26 cellular contexts compared by ENCODE assay signal in genomic region chr20:52016022-52016421, GRCh38.
"Had no signal": no experiment of that assay in that cellular context is flagged by ENCODE, and none has a peak within 500 bp of the region (broad histone marks: within the 10 kb centered on the region; RNA-seq: fewer than 3 reads in every experiment).

No MANE protein-coding gene starts in this region.

- H3K27ac ChIP-seq: heart left ventricle, left ventricle myocardium inferior, ovary, prostate gland, sigmoid colon, spleen, tibial nerve, uterus had no signal

- H3K9me3 Mint-ChIP-seq: natural killer cell treated with Interleukin-12 subunit alpha and Interleukin-12 subunit beta and Interleukin-15 and Interleukin-18, amount 100 ng/mL, for 72 hours; type B pancreatic cell had no signal

- FAIRE-seq: small intestine had no signal

- H3K36me3 ChIP-seq: heart left ventricle, left ventricle myocardium inferior, ovary, prostate gland, sigmoid colon, spleen, tibial nerve, uterus had no signal

- H3K4me3 ChIP-seq: heart left ventricle, left ventricle myocardium inferior, lung, mucosa of descending colon, ovary, prostate gland, sigmoid colon, spleen, tibial nerve, uterus had no signal

- H3K27me3 ChIP-seq: heart left ventricle, ovary, sigmoid colon, spleen, tibial nerve, uterus had no signal

- H3K27me3 Mint-ChIP-seq: natural killer cell treated with Interleukin-12 subunit alpha and Interleukin-12 subunit beta and Interleukin-15 and Interleukin-18, amount 100 ng/mL, for 72 hours; stimulated activated memory B cell treated with anti-CD40 and anti-IgM and Interleukin-4, amounts not matched to agents 10 μg/mL and 1 μg/mL and 100 μg/mL, for 72 hours; stimulated activated naive CD8-positive, alpha-beta T cell treated with anti-CD3 and anti-CD28 coated beads, Interleukin-15, amount 100 ng/mL, for 72 hours; type B pancreatic cell had no signal

- H3K9me3 ChIP-seq: ovary, prostate gland, uterus had no signal

- H3K4me1 Mint-ChIP-seq: stimulated activated memory B cell treated with anti-CD40 and anti-IgM and Interleukin-4, amounts not matched to agents 10 μg/mL and 1 μg/mL and 100 μg/mL, for 72 hours; stimulated activated naive CD8-positive, alpha-beta T cell treated with anti-CD3 and anti-CD28 coated beads, Interleukin-15, amount 100 ng/mL, for 72 hours had no signal

- H3K27ac Mint-ChIP-seq: naive thymus-derived CD4-positive, alpha-beta T cell; stimulated activated memory B cell treated with anti-CD40 and anti-IgM and Interleukin-4, amounts not matched to agents 10 μg/mL and 1 μg/mL and 100 μg/mL, for 72 hours; stimulated activated naive CD8-positive, alpha-beta T cell treated with anti-CD3 and anti-CD28 coated beads, Interleukin-15, amount 100 ng/mL, for 72 hours; type B pancreatic cell had no signal

- DNase-seq: heart left ventricle; islet precursor cell; left ventricle myocardium inferior; mesendoderm; midbrain; mucosa of descending colon; naive thymus-derived CD4-positive, alpha-beta T cell; ovary; retina; right cardiac atrium; sigmoid colon; small intestine; spleen; stimulated activated CD4-positive, alpha-beta T cell treated with anti-CD3 and anti-CD28 coated beads, Interleukin-4, amount 100 ng/mL, for 4 hours; stimulated activated CD8-positive, alpha-beta memory T cell treated with anti-CD3 and anti-CD28 coated beads, Interleukin-4, amount 100 ng/mL, for 48 hours; stimulated activated naive CD4-positive, alpha-beta T cell treated with Interleukin-2 at 50 U/mL for 16 hours; stimulated activated naive CD8-positive, alpha-beta T cell treated with anti-CD3 and anti-CD28 coated beads, Interleukin-15, amount 100 ng/mL, for 72 hours; substantia nigra; uterus had no signal

- H3K4me3 Mint-ChIP-seq: naive thymus-derived CD4-positive, alpha-beta T cell; natural killer cell treated with Interleukin-12 subunit alpha and Interleukin-12 subunit beta and Interleukin-15 and Interleukin-18, amount 100 ng/mL, for 72 hours; neural crest cell; stimulated activated memory B cell treated with anti-CD40 and anti-IgM and Interleukin-4, amounts not matched to agents 10 μg/mL and 1 μg/mL and 100 μg/mL, for 72 hours; stimulated activated naive CD8-positive, alpha-beta T cell treated with anti-CD3 and anti-CD28 coated beads, Interleukin-15, amount 100 ng/mL, for 72 hours; type B pancreatic cell had no signal

- H3K4me1 ChIP-seq: heart left ventricle, left ventricle myocardium inferior, prostate gland, sigmoid colon, spleen, tibial nerve, uterus had no signal

- H3K36me3 Mint-ChIP-seq: stimulated activated memory B cell treated with anti-CD40 and anti-IgM and Interleukin-4, amounts not matched to agents 10 μg/mL and 1 μg/mL and 100 μg/mL, for 72 hours; type B pancreatic cell had no signal

- ATAC-seq: heart left ventricle; mucosa of descending colon; naive thymus-derived CD4-positive, alpha-beta T cell; natural killer cell treated with Interleukin-12 subunit alpha and Interleukin-12 subunit beta and Interleukin-15 and Interleukin-18, amount 100 ng/mL, for 72 hours; right cardiac atrium; stimulated activated memory B cell treated with anti-CD40 and anti-IgM and Interleukin-4, amounts not matched to agents 10 μg/mL and 1 μg/mL and 100 μg/mL, for 72 hours; stimulated activated naive CD8-positive, alpha-beta T cell treated with anti-CD3 and anti-CD28 coated beads, Interleukin-15, amount 100 ng/mL, for 72 hours had no signal
